In genomic region chr21:42818328-42818749, GRCh38 we compare ENCODE assay signal across 8 cellular contexts.
A peak's percentile ranks its signal among the peaks of the same experiment; 100 is the strongest.
DNase-seq lines count a peak whose midpoint lies in the region; ATAC-seq, FAIRE-seq and TF ChIP-seq lines count a peak whose summit lies in the region.

No MANE protein-coding gene starts in this region.

- H3K4me1 ChIP-seq in Peyer's patch (no peaks in the 10 kb centered on the region), psoas muscle (no peaks in the 10 kb centered on the region), HAP-1 (no peaks in the 10 kb centered on the region)

- peak in 3 of 4 donors; percentile 53 to 63 (median 57) for ATAC-seq in psoas muscle

- H3K9me3 ChIP-seq in Peyer's patch (no peaks in the 10 kb centered on the region), psoas muscle (no peaks in the 10 kb centered on the region), HAP-1 (peaks cover 6% of the 10 kb centered on the region)

- TF ChIP-seq CTCF in Peyer's patch (IDR thresholded peaks at IDR 0.05) = peak; percentile 43 to 93 (median 82)
- TF ChIP-seq CTCF in glutamatergic neuron (IDR thresholded peaks at IDR 0.05; ENCODE audit: partially characterized antibody, unreplicated experiment) = peak; percentile 72
- peak; percentile 72 for TF ChIP-seq CTCF in psoas muscle (IDR thresholded peaks at IDR 0.05)

- in situ Hi-C loops in HAP-1 (cut with MboI; ENCODE audit: low sequenced_read_pairs) = no loop called here

- TF ChIP-seq POLR2A in Peyer's patch (IDR thresholded peaks at IDR 0.05) = no peak

- H3K36me3 ChIP-seq in Peyer's patch (no peaks in the 10 kb centered on the region), psoas muscle (ENCODE audit: insufficient read depth in 1 of 2, low read depth in 1 of 2) (no peaks in the 10 kb centered on the region), HAP-1 (replicated peaks) (no peaks in the 10 kb centered on the region)

- no peaks in the 10 kb centered on the region for H3K27me3 Mint-ChIP-seq in glutamatergic neuron (ENCODE audit: unreplicated experiment)

- peaks cover 12% of the 10 kb centered on the region for H3K36me3 Mint-ChIP-seq in glutamatergic neuron (ENCODE audit: unreplicated experiment)

- no peak overlapping the region for H3K27ac ChIP-seq in Peyer's patch
- H3K27ac ChIP-seq in psoas muscle = no peak overlapping the region

- H3K4me3 ChIP-seq in Peyer's patch (no peak overlapping the region), psoas muscle (no peak overlapping the region), HAP-1 (no peak overlapping the region)

- no peak overlapping the region for H3K4me3 Mint-ChIP-seq in glutamatergic neuron (ENCODE audit: unreplicated experiment)

- no peaks in the 10 kb centered on the region for H3K27me3 ChIP-seq in Peyer's patch
- peaks cover 2 to 24% (median 3%) of the 10 kb centered on the region in 3 donors for H3K27me3 ChIP-seq in psoas muscle (ENCODE audit: insufficient read depth in 3 of 3, low read length in 2 of 3)
- H3K27me3 ChIP-seq in HAP-1 (ENCODE audit: low read depth) = no peaks in the 10 kb centered on the region

- intact Hi-C loops in psoas muscle (cut with DNase I) = loop anchor here (5.0 to 10.0 kb wide), 4 partner anchors 49 to 226 kb away; partner anchors contain the start of gene PDE9A (in 1 of the 2)

- DNase-seq in NCI-H2196 (lab: John Stamatoyannopoulos, UW; ENCODE audit: unreplicated experiment) (peak; percentile 15), NCI-H2196 treated with DMSO at 0.1 percent for 48 hours (lab: John Stamatoyannopoulos, UW; ENCODE audit: unreplicated experiment) (no peak), Peyer's patch (peak; percentile 44 to 85 (median 81)), glutamatergic neuron (peak; percentile 65), psoas muscle (peak; percentile 45 to 77), HAP-1 (ENCODE audit: low spot score in 2 of 2) (no peak), HTR-8/SVneo (ENCODE audit: insufficient read length, low spot score) (no peak)
- peak in 3 of 4 experiments; percentile 35 to 62 (median 55) for DNase-seq in activated naive CD4-positive, alpha-beta T cell (lab: John Stamatoyannopoulos, UW)

- H3K9me3 Mint-ChIP-seq in glutamatergic neuron (ENCODE audit: unreplicated experiment) = peaks cover 4% of the 10 kb centered on the region

- WGBS in psoas muscle, 3 donors = 29 to 42% (median 32%) methylated on average over 2 of the region's 2 CpGs

- no peak for FAIRE-seq in HTR-8/SVneo (lab: Jason Lieb, UNC)

- no peak overlapping the region for H3K27ac Mint-ChIP-seq in glutamatergic neuron (ENCODE audit: unreplicated experiment)

- no peaks in the 10 kb centered on the region for H3K4me1 Mint-ChIP-seq in glutamatergic neuron (ENCODE audit: low read depth, unreplicated experiment)

Comparison
In these comparisons a context has a peak if more than half of its experiments do, and no peak if none do; other contexts are left out.
1. DNase-seq: peak in NCI-H2196 (single experiment), Peyer's patch (3 of 3), activated naive CD4-positive, alpha-beta T cell (3 of 4), glutamatergic neuron (single experiment) and psoas muscle (2 of 2); none in NCI-H2196 treated with DMSO at 0.1 percent for 48 hours (single experiment), HAP-1 (0 of 2) and HTR-8/SVneo (single experiment).
2. Peak in every context shown above with its lines, with median percentiles within 50 percentile points of each other: CTCF ChIP-seq.